ENCODE assay signal across 8 cellular contexts in genomic region chr2:223943561-223944008, GRCh38. TPM values are rescaled to one million over a fixed set of nuclear protein-coding genes. Genes with fewer than 3 reads are reported as not detected.
A peak's percentile ranks its signal among the peaks of the same experiment; 100 is the strongest.
DNase-seq lines count a peak whose midpoint lies in the region; ATAC-seq, FAIRE-seq and TF ChIP-seq lines count a peak whose summit lies in the region.

No MANE protein-coding gene starts in this region.

- peak overlapping the region; percentile 90 for H3K4me3 Mint-ChIP-seq in activated T-helper 17 cell treated with anti-CD3 and anti-CD28 coated beads, Interleukin-2, amount 50 U/mL, for 72 hours

- peak overlapping the region in 16 of 21 experiments; percentile 32 to 98 (median 96) for H3K27ac ChIP-seq in skin epidermis

- DNase-seq in 8988T, result peak; percentile 23
- DNase-seq in H54 (ENCODE audit: insufficient read length, low spot score), result peak; percentile 26
- DNase-seq in hepatic stellate cell (ENCODE audit: low spot score), result peak; percentile 54
- no peak for DNase-seq in cortex of kidney (lab: John Stamatoyannopoulos, UW)
- no peak for DNase-seq in NCI-H128 (lab: John Stamatoyannopoulos, UW; ENCODE audit: unreplicated experiment)

- FAIRE-seq in H54 (lab: Jason Lieb, UNC), result no peak

- peaks cover 4% of the 10 kb centered on the region for H3K9me3 Mint-ChIP-seq in activated T-helper 17 cell treated with anti-CD3 and anti-CD28 coated beads, Interleukin-2, amount 50 U/mL, for 72 hours

- no peak for ATAC-seq in activated T-helper 17 cell treated with anti-CD3 and anti-CD28 coated beads, Interleukin-2, amount 50 U/mL, for 72 hours (replicated peaks)
- no peak for ATAC-seq in HG03095 (IDR thresholded peaks at IDR 0.05; ENCODE audit: unreplicated experiment)

- H3K4me3 ChIP-seq in skin epidermis, result peak overlapping the region; percentile 62 to 99 (median 95)

- no peak for TF ChIP-seq POLR2A in H54 (IDR thresholded peaks at IDR 0.05; ENCODE audit: low read depth, low read length)

- H3K36me3 Mint-ChIP-seq in activated T-helper 17 cell treated with anti-CD3 and anti-CD28 coated beads, Interleukin-2, amount 50 U/mL, for 72 hours (ENCODE audit: low read depth), result peaks cover 44% of the 10 kb centered on the region

- peaks cover 39% of the 10 kb centered on the region for H3K4me1 Mint-ChIP-seq in activated T-helper 17 cell treated with anti-CD3 and anti-CD28 coated beads, Interleukin-2, amount 50 U/mL, for 72 hours

- peak overlapping the region; percentile 91 for H3K27ac Mint-ChIP-seq in activated T-helper 17 cell treated with anti-CD3 and anti-CD28 coated beads, Interleukin-2, amount 50 U/mL, for 72 hours

- H3K27me3 Mint-ChIP-seq in activated T-helper 17 cell treated with anti-CD3 and anti-CD28 coated beads, Interleukin-2, amount 50 U/mL, for 72 hours, result no peaks in the 10 kb centered on the region

RNA-seq across cellular contexts. Expression of gene WDFY1, which starts 1.6 kb away (rescaled TPM):
- 10 to 100 TPM; 31.4 to 40.6 TPM for total RNA-seq in activated T-helper 17 cell treated with anti-CD3 and anti-CD28 coated beads, Interleukin-2, amount 50 U/mL, for 72 hours

RNA-seq across cellular contexts. Expression of gene MRPL44, which starts 13.7 kb away (rescaled TPM):
- total RNA-seq in activated T-helper 17 cell treated with anti-CD3 and anti-CD28 coated beads, Interleukin-2, amount 50 U/mL, for 72 hours, result 10 to 100 TPM; 40.3 to 42.0 TPM

Comparison
In these comparisons a context has a peak if more than half of its experiments do, and no peak if none do; other contexts are left out.
1. DNase-seq: peak in 8988T (single experiment), H54 (single experiment) and hepatic stellate cell (single experiment); none in cortex of kidney (single experiment) and NCI-H128 (single experiment).